ENCODE assay signal across 17 cellular contexts in genomic region chr7:1947586-1948217, GRCh38.
DNase-seq lines count a peak whose midpoint lies in the region; ATAC-seq and TF ChIP-seq lines count a peak whose summit lies in the region.
"Had no signal": no experiment of that assay in that cellular context is flagged by ENCODE, and none has a peak within 500 bp of the region (broad histone marks: within the 10 kb centered on the region; RNA-seq: fewer than 3 reads in every experiment).

No MANE protein-coding gene starts in this region.

- ATAC-seq in RWPE2 (ENCODE audit: low read depth): no peak
- no peak for ATAC-seq in left lung
- no peak for ATAC-seq in GM21423 (IDR thresholded peaks at IDR 0.05; ENCODE audit: unreplicated experiment)

- no peaks in the 10 kb centered on the region for H3K27me3 ChIP-seq in RWPE2 (ENCODE audit: insufficient read depth, poor library complexity, severe bottlenecking)
- no peaks in the 10 kb centered on the region for H3K27me3 ChIP-seq in left lung
- no peaks in the 10 kb centered on the region for H3K27me3 ChIP-seq in spleen (replicated peaks in 1 of 7)
- H3K27me3 ChIP-seq: SJSA1 had no signal

- peak; percentile 55 for DNase-seq in RWPE2 (ENCODE audit: low spot score)
- DNase-seq in glutamatergic neuron: peak; percentile 16
- DNase-seq in left lung: peak; percentile 20 to 76
- DNase-seq in spleen: peak; percentile 81
- no peak for DNase-seq in anterior cingulate cortex (lab: John Stamatoyannopoulos, UW)
- DNase-seq in midbrain (lab: John Stamatoyannopoulos, UW): no peak
- DNase-seq: ACHN, DMS79, GOT3, KBM-7, NCI-H1417, NCI-H1930, NCI-H226, NCI-H524 had no signal

- H3K36me3 ChIP-seq in RWPE2 (ENCODE audit: low read depth) (no peaks in the 10 kb centered on the region), left lung (no peaks in the 10 kb centered on the region), spleen (peaks cover 0 to 28% (median 0%) of the 10 kb centered on the region in 6 donors)
- H3K36me3 ChIP-seq: SJSA1 had no signal

- 71 to 86% (median 80%) methylated on average over 14 to 22 of the region's 22 CpGs for WGBS in spleen, 5 donors

- H3K27ac ChIP-seq in RWPE2 (ENCODE audit: poor library complexity, severe bottlenecking) (no peak overlapping the region), left lung (no peak overlapping the region), spleen (peak overlapping the region in 5 of 8 donors; percentile 53 to 66 (median 57))
- H3K27ac ChIP-seq: C4-2B, SJSA1 had no signal

- peaks cover 19% of the 10 kb centered on the region for H3K4me1 Mint-ChIP-seq in glutamatergic neuron (ENCODE audit: low read depth, unreplicated experiment)

- H3K36me3 Mint-ChIP-seq in glutamatergic neuron (ENCODE audit: unreplicated experiment): no peaks in the 10 kb centered on the region

- H3K4me3 ChIP-seq in RWPE2 (ENCODE audit: severe bottlenecking) (no peak overlapping the region), left lung (no peak overlapping the region), spleen (no peak overlapping the region)
- H3K4me3 ChIP-seq: SJSA1 had no signal

- TF ChIP-seq CTCF in RWPE2 (IDR thresholded peaks at IDR 0.05; ENCODE audit: poor library complexity, severe bottlenecking): no peak
- TF ChIP-seq CTCF in glutamatergic neuron (IDR thresholded peaks at IDR 0.05; ENCODE audit: partially characterized antibody, unreplicated experiment): no peak
- no peak for TF ChIP-seq CTCF in left lung (IDR thresholded peaks at IDR 0.05)
- no peak for TF ChIP-seq CTCF in spleen (IDR thresholded peaks at IDR 0.05 in 8 of 11, conservative IDR thresholded peaks at IDR 0.05 in 3 of 11)

- no peaks in the 10 kb centered on the region for H3K4me1 ChIP-seq in RWPE2 (ENCODE audit: insufficient read depth, poor library complexity, severe bottlenecking)
- peaks cover 4 to 39% of the 10 kb centered on the region in 2 donors for H3K4me1 ChIP-seq in left lung
- peaks cover 0 to 91% (median 52%) of the 10 kb centered on the region in 6 donors for H3K4me1 ChIP-seq in spleen
- H3K4me1 ChIP-seq: SJSA1 had no signal

- peaks cover 14% of the 10 kb centered on the region for H3K27me3 Mint-ChIP-seq in glutamatergic neuron (ENCODE audit: unreplicated experiment)

- intact Hi-C loops in left lung (cut with DNase I) (no loop called here), spleen (cut with DNase I; ENCODE audit: low total_unique reads) (no loop called here)

- H3K27ac Mint-ChIP-seq in glutamatergic neuron (ENCODE audit: unreplicated experiment): no peak overlapping the region

- no peak for TF ChIP-seq POLR2A in spleen (IDR thresholded peaks at IDR 0.05)

- H3K9me3 Mint-ChIP-seq in glutamatergic neuron (ENCODE audit: unreplicated experiment): peaks cover 6% of the 10 kb centered on the region

- H3K9me3 ChIP-seq in RWPE2 (ENCODE audit: severe bottlenecking) (no peaks in the 10 kb centered on the region), left lung (no peaks in the 10 kb centered on the region), spleen (no peaks in the 10 kb centered on the region)
- H3K9me3 ChIP-seq: SJSA1 had no signal

- H3K4me3 Mint-ChIP-seq in glutamatergic neuron (ENCODE audit: unreplicated experiment): no peak overlapping the region

Comparison
In these comparisons a context has a peak if more than half of its experiments do, and no peak if none do; other contexts are left out.
1. DNase-seq: peak in RWPE2 (single experiment), glutamatergic neuron (single experiment), left lung (2 of 2) and spleen (single experiment); none in anterior cingulate cortex (0 of 58) and midbrain (single experiment).
2. H3K27ac ChIP-seq: peak in spleen (5 of 8); none in RWPE2 (single experiment) and left lung (0 of 2).